ENCODE assay signal across 15 cellular contexts in genomic region chr7:121180436-121181063, GRCh38.
DNase-seq lines count a peak whose midpoint lies in the region; ATAC-seq, FAIRE-seq and TF ChIP-seq lines count a peak whose summit lies in the region.
"Had no signal": no experiment of that assay in that cellular context is flagged by ENCODE, and none has a peak within 500 bp of the region (broad histone marks: within the 10 kb centered on the region; RNA-seq: fewer than 3 reads in every experiment).

No MANE protein-coding gene starts in this region.

- peak; percentile 11 for DNase-seq in GM13977 (ENCODE audit: low spot score)
- no peak for DNase-seq in NOMO-1 treated with DMSO at 0.1 percent for 48 hours (lab: John Stamatoyannopoulos, UW; ENCODE audit: unreplicated experiment)
- no peak for DNase-seq in kidney
- no peak for DNase-seq in NCI-H774 (lab: John Stamatoyannopoulos, UW)
- DNase-seq: activated CD8-positive, alpha-beta memory T cell treated with anti-CD3 and anti-CD28 coated beads, Interleukin-2, amount 10 ng/mL, durations not matched to agents 7 days and 5 days; brain microvascular endothelial cell; CD4-positive, alpha-beta T cell; retina had no signal

- H2AFZ ChIP-seq in OCI-LY1 (ENCODE audit: low read length): no peak overlapping the region

- TF ChIP-seq CTCF in GM13977 (IDR thresholded peaks at IDR 0.05; ENCODE audit: extremely low read depth, insufficient read depth, missing control alignments): no peak
- TF ChIP-seq CTCF in OCI-LY1 (IDR thresholded peaks at IDR 0.05; ENCODE audit: low read length): no peak
- TF ChIP-seq CTCF in kidney (IDR thresholded peaks at IDR 0.05; ENCODE audit: borderline replicate concordance, extremely low read depth, insufficient read depth): no peak

- ATAC-seq in GM19455 (IDR thresholded peaks at IDR 0.05; ENCODE audit: unreplicated experiment) (peak; percentile 81), HG02973 (IDR thresholded peaks at IDR 0.05; ENCODE audit: unreplicated experiment) (peak; percentile 89), SK-N-SH treated with all-trans-retinoic acid at 6 μM for 48 hours (no peak)
- ATAC-seq: activated CD8-positive, alpha-beta memory T cell treated with anti-CD3 and anti-CD28 coated beads, Interleukin-2, amount 10 ng/mL, durations not matched to agents 7 days and 5 days; left lobe of liver had no signal

- no peaks in the 10 kb centered on the region for H3K9me2 ChIP-seq in OCI-LY1 (ENCODE audit: low read depth, low read length)

- no peak for FAIRE-seq in kidney (lab: Jason Lieb, UNC)
- FAIRE-seq: H1 had no signal

- peak overlapping the region; percentile 89 for H3K27ac ChIP-seq in OCI-LY1 (ENCODE audit: low read depth, low read length, poor library complexity, severe bottlenecking)
- H3K27ac ChIP-seq in kidney (ENCODE audit: low read depth in 2 of 2, low read length in 2 of 2): no peak overlapping the region
- H3K27ac ChIP-seq: brain microvascular endothelial cell, SJSA1 had no signal

- peaks cover 93% of the 10 kb centered on the region for H3K4me1 ChIP-seq in OCI-LY1 (ENCODE audit: insufficient read depth, low read length, severe bottlenecking)
- no peaks in the 10 kb centered on the region for H3K4me1 ChIP-seq in kidney (ENCODE audit: control insufficient read depth in 1 of 2, insufficient read depth in 1 of 2, low read depth in 1 of 2, low read length in 2 of 2)

- no peaks in the 10 kb centered on the region for H3K79me2 ChIP-seq in OCI-LY1 (ENCODE audit: insufficient read depth, low read length)

- no peaks in the 10 kb centered on the region for H3F3A ChIP-seq in OCI-LY1 (ENCODE audit: insufficient read depth, low read length)

- H3K9ac ChIP-seq in OCI-LY1 (ENCODE audit: low read length): peak overlapping the region; percentile 53
- no peak overlapping the region for H3K9ac ChIP-seq in kidney (ENCODE audit: low read length in 2 of 2)

- intact Hi-C loops in kidney (cut with DNase I): no loop called here

- in situ Hi-C loops in GM13977 (cut with MboI; ENCODE audit: low pct_unique_long_range_greater_than_20kb, low sequenced_read_pairs, unreplicated experiment): no loop called here

- H3K27me3 ChIP-seq in OCI-LY1 (ENCODE audit: insufficient read depth, low read length): no peaks in the 10 kb centered on the region
- H3K27me3 ChIP-seq: brain microvascular endothelial cell, SJSA1 had no signal

- H3K9me3 ChIP-seq in OCI-LY1 (ENCODE audit: low read length) (no peaks in the 10 kb centered on the region), kidney (ENCODE audit: control insufficient read depth in 1 of 2, low read length in 2 of 2) (no peaks in the 10 kb centered on the region)
- H3K9me3 ChIP-seq: SJSA1 had no signal

- no peaks in the 10 kb centered on the region; the same call in 1 of the 2 replicates for H3K36me3 ChIP-seq in OCI-LY1 (ENCODE audit: insufficient read depth, low read length)
- no peaks in the 10 kb centered on the region for H3K36me3 ChIP-seq in kidney (ENCODE audit: control insufficient read depth in 1 of 2, insufficient read depth in 2 of 2, low read length in 2 of 2)
- H3K36me3 ChIP-seq: brain microvascular endothelial cell, SJSA1 had no signal

- H4K20me1 ChIP-seq in OCI-LY1 (ENCODE audit: insufficient read depth, low read length): no peaks in the 10 kb centered on the region

- H3K4me3 ChIP-seq in OCI-LY1 (ENCODE audit: low read depth, low read length, poor library complexity, severe bottlenecking) (peak overlapping the region; percentile 34), kidney (ENCODE audit: low read length in 2 of 2) (no peak overlapping the region)
- H3K4me3 ChIP-seq: SJSA1 had no signal

- H3K4me2 ChIP-seq in OCI-LY1 (ENCODE audit: low read length): peak overlapping the region; percentile 62

TF ChIP-seq in SK-N-SH treated with all-trans-retinoic acid at 6 μM for 48 hours, 23 proteins besides CTCF, POLR2A, EP300 and RAD21:
- TF ChIP-seq ZFP30 (CRISPR knock-in tag; IDR thresholded peaks at IDR 0.05) (no peak), ESRRG (CRISPR knock-in tag; IDR thresholded peaks at IDR 0.05) (no peak), ZFP3 (CRISPR knock-in tag; IDR thresholded peaks at IDR 0.05) (no peak), ZNF565 (CRISPR knock-in tag; conservative IDR thresholded peaks at IDR 0.05; ENCODE audit: low read depth) (no peak), OSR1 (CRISPR knock-in tag; IDR thresholded peaks at IDR 0.05) (no peak), SNAI2 (CRISPR knock-in tag; IDR thresholded peaks at IDR 0.05) (no peak), ZC3H10 (CRISPR knock-in tag; IDR thresholded peaks at IDR 0.05) (no peak), ZNF8 (CRISPR knock-in tag; IDR thresholded peaks at IDR 0.05) (no peak)
- TF ChIP-seq, protein P1, sequence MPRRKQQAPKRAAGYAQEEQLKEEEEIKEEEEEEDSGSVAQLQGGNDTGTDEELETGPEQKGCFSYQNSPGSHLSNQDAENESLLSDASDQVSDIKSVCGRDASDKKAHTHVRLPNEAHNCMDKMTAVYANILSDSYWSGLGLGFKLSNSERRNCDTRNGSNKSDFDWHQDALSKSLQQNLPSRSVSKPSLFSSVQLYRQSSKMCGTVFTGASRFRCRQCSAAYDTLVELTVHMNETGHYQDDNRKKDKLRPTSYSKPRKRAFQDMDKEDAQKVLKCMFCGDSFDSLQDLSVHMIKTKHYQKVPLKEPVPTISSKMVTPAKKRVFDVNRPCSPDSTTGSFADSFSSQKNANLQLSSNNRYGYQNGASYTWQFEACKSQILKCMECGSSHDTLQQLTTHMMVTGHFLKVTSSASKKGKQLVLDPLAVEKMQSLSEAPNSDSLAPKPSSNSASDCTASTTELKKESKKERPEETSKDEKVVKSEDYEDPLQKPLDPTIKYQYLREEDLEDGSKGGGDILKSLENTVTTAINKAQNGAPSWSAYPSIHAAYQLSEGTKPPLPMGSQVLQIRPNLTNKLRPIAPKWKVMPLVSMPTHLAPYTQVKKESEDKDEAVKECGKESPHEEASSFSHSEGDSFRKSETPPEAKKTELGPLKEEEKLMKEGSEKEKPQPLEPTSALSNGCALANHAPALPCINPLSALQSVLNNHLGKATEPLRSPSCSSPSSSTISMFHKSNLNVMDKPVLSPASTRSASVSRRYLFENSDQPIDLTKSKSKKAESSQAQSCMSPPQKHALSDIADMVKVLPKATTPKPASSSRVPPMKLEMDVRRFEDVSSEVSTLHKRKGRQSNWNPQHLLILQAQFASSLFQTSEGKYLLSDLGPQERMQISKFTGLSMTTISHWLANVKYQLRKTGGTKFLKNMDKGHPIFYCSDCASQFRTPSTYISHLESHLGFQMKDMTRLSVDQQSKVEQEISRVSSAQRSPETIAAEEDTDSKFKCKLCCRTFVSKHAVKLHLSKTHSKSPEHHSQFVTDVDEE (CRISPR knock-in tag; IDR thresholded peaks at IDR 0.05): no peak
- TF ChIP-seq, protein P2, sequence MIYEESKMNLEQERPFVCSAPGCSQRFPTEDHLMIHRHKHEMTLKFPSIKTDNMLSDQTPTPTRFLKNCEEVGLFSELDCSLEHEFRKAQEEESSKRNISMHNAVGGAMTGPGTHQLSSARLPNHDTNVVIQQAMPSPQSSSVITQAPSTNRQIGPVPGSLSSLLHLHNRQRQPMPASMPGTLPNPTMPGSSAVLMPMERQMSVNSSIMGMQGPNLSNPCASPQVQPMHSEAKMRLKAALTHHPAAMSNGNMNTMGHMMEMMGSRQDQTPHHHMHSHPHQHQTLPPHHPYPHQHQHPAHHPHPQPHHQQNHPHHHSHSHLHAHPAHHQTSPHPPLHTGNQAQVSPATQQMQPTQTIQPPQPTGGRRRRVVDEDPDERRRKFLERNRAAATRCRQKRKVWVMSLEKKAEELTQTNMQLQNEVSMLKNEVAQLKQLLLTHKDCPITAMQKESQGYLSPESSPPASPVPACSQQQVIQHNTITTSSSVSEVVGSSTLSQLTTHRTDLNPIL (CRISPR knock-in tag; IDR thresholded peaks at IDR 0.05; ENCODE audit: low read depth): no peak
- TF ChIP-seq, protein P3, sequence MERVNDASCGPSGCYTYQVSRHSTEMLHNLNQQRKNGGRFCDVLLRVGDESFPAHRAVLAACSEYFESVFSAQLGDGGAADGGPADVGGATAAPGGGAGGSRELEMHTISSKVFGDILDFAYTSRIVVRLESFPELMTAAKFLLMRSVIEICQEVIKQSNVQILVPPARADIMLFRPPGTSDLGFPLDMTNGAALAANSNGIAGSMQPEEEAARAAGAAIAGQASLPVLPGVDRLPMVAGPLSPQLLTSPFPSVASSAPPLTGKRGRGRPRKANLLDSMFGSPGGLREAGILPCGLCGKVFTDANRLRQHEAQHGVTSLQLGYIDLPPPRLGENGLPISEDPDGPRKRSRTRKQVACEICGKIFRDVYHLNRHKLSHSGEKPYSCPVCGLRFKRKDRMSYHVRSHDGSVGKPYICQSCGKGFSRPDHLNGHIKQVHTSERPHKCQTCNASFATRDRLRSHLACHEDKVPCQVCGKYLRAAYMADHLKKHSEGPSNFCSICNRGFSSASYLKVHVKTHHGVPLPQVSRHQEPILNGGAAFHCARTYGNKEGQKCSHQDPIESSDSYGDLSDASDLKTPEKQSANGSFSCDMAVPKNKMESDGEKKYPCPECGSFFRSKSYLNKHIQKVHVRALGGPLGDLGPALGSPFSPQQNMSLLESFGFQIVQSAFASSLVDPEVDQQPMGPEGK (CRISPR knock-in tag; IDR thresholded peaks at IDR 0.05; ENCODE audit: borderline replicate concordance): no peak
TF ChIP-seq in SK-N-SH treated with all-trans-retinoic acid at 6 μM for 48 hours: peak in this region for 0.
